ENCODE assay signal across 13 cellular contexts in genomic region chr9:73176450-73176875, GRCh38. TPM values are rescaled to one million over a fixed set of nuclear protein-coding genes. Genes with fewer than 3 reads are reported as not detected.
DNase-seq lines count a peak whose midpoint lies in the region; ATAC-seq, FAIRE-seq and TF ChIP-seq lines count a peak whose summit lies in the region.
"Had no signal": no experiment of that assay in that cellular context is flagged by ENCODE, and none has a peak within 500 bp of the region (broad histone marks: within the 10 kb centered on the region; RNA-seq: fewer than 3 reads in every experiment).

No MANE protein-coding gene starts in this region.

- H3K79me2 ChIP-seq in GM23248 (ENCODE audit: insufficient read depth): no peaks in the 10 kb centered on the region

- H3K9me3 Mint-ChIP-seq in chondrocyte (ENCODE audit: low read depth) (no peaks in the 10 kb centered on the region), glutamatergic neuron (ENCODE audit: unreplicated experiment) (peaks cover 2% of the 10 kb centered on the region)
- no peaks in the 10 kb centered on the region for H3K9me3 Mint-ChIP-seq in activated T-cell treated with anti-CD3 and anti-CD28 coated beads, Interleukin-2, amount 50 U/mL, for 72 hours
- H3K9me3 Mint-ChIP-seq: activated CD8-positive, alpha-beta T cell treated with anti-CD3 and anti-CD28 coated beads for 36 hours had no signal

- H3K9me2 ChIP-seq in GM23248 (ENCODE audit: insufficient read depth): no peaks in the 10 kb centered on the region

- H3K27me3 Mint-ChIP-seq in chondrocyte (ENCODE audit: low read depth) (no peaks in the 10 kb centered on the region), glutamatergic neuron (ENCODE audit: unreplicated experiment) (no peaks in the 10 kb centered on the region)
- H3K27me3 Mint-ChIP-seq in activated T-cell treated with anti-CD3 and anti-CD28 coated beads, Interleukin-2, amount 50 U/mL, for 72 hours (ENCODE audit: low read depth): no peaks in the 10 kb centered on the region
- H3K27me3 Mint-ChIP-seq: activated CD8-positive, alpha-beta T cell treated with anti-CD3 and anti-CD28 coated beads for 36 hours had no signal

- no peaks in the 10 kb centered on the region for H4K20me1 ChIP-seq in GM23248 (ENCODE audit: insufficient read depth)

- peaks cover 25% of the 10 kb centered on the region for H3K4me1 ChIP-seq in GM23248 (ENCODE audit: insufficient read depth)

- H3K36me3 Mint-ChIP-seq in chondrocyte (ENCODE audit: low read depth) (peaks cover under 1% of the 10 kb centered on the region), glutamatergic neuron (ENCODE audit: unreplicated experiment) (no peaks in the 10 kb centered on the region)
- no peaks in the 10 kb centered on the region for H3K36me3 Mint-ChIP-seq in activated T-cell treated with anti-CD3 and anti-CD28 coated beads, Interleukin-2, amount 50 U/mL, for 72 hours (ENCODE audit: insufficient read depth in 2 of 2)

- H3K27ac Mint-ChIP-seq in chondrocyte (ENCODE audit: unreplicated experiment) (peak overlapping the region; percentile 5), glutamatergic neuron (ENCODE audit: unreplicated experiment) (no peak overlapping the region)
- H3K27ac Mint-ChIP-seq in activated T-cell treated with anti-CD3 and anti-CD28 coated beads, Interleukin-2, amount 50 U/mL, for 72 hours: no peak overlapping the region
- H3K27ac Mint-ChIP-seq: activated CD8-positive, alpha-beta T cell treated with anti-CD3 and anti-CD28 coated beads for 36 hours had no signal

- FAIRE-seq in RCC 7860 (lab: Jason Lieb, UNC): peak; percentile 90
- FAIRE-seq: GM12878 had no signal

- H3K4me3 ChIP-seq in GM23248 (no peak overlapping the region), retinal pigment epithelial cell (ENCODE audit: low read length) (no peak overlapping the region), coronary artery (no peak overlapping the region)
- H3K4me3 ChIP-seq: GM12878, skin epidermis had no signal

- peak overlapping the region; percentile 39; the same call in 1 of the 2 replicates for H2AFZ ChIP-seq in GM23248

- no peaks in the 10 kb centered on the region for H3K9me3 ChIP-seq in GM23248 (ENCODE audit: low read depth)

- H3K4me2 ChIP-seq in GM23248 (ENCODE audit: unreplicated experiment): no peak overlapping the region

- peaks cover 48% of the 10 kb centered on the region for H3F3A ChIP-seq in GM23248 (ENCODE audit: insufficient read depth)

- 5 to 8% methylated on average over 4 of the region's 4 CpGs for WGBS in GM23248 (ENCODE audit: low coverage in 1 of 2, low lambda C conversion rate in 2 of 2, missing lambda C conversion rate in 2 of 2), 2 experiments

- no peak overlapping the region for H3K4me3 Mint-ChIP-seq in chondrocyte (ENCODE audit: unreplicated experiment)
- H3K4me3 Mint-ChIP-seq in glutamatergic neuron (ENCODE audit: unreplicated experiment): no peak overlapping the region
- H3K4me3 Mint-ChIP-seq in activated T-cell treated with anti-CD3 and anti-CD28 coated beads, Interleukin-2, amount 50 U/mL, for 72 hours: no peak overlapping the region
- H3K4me3 Mint-ChIP-seq: activated CD8-positive, alpha-beta T cell treated with anti-CD3 and anti-CD28 coated beads for 36 hours had no signal

- H3K9ac ChIP-seq in GM23248: no peak overlapping the region

- TF ChIP-seq CTCF in chondrocyte (IDR thresholded peaks at IDR 0.05) (no peak), retinal pigment epithelial cell (conservative IDR thresholded peaks at IDR 0.05; ENCODE audit: low read depth, low read length) (no peak), coronary artery (IDR thresholded peaks at IDR 0.05) (no peak), glutamatergic neuron (IDR thresholded peaks at IDR 0.05; ENCODE audit: partially characterized antibody, unreplicated experiment) (no peak)

- H3K27ac ChIP-seq in GM23248 (no peak overlapping the region), coronary artery (no peak overlapping the region)

- DNase-seq in GM23248 (peak; percentile 68), RCC 7860 (ENCODE audit: low spot score) (peak; percentile 94), chondrocyte (ENCODE audit: low spot score) (no peak), retinal pigment epithelial cell (ENCODE audit: low read depth) (peak; percentile 91), coronary artery (ENCODE audit: low spot score) (no peak), glutamatergic neuron (no peak)
- DNase-seq in activated T-cell treated with anti-CD3 and anti-CD28 coated beads, Interleukin-2, amount 50 U/mL, for 72 hours: no peak
- DNase-seq: activated CD8-positive, alpha-beta T cell treated with anti-CD3 and anti-CD28 coated beads for 36 hours; NCI-H526; T-helper 1 cell had no signal

- H3K36me3 ChIP-seq in GM23248 (ENCODE audit: low read depth): peaks cover 4% of the 10 kb centered on the region; the same call in 1 of the 2 replicates

- in situ Hi-C loops in GM23248 (cut with MboI): loop anchor here (10.0 to 25.0 kb wide), 2 partner anchors 322 to 1139 kb away; no protein-coding TSS in a partner anchor

- no peak for ATAC-seq in GM19324 (IDR thresholded peaks at IDR 0.05; ENCODE audit: low FRiP score, unreplicated experiment)
- ATAC-seq in activated T-cell treated with anti-CD3 and anti-CD28 coated beads, Interleukin-2, amount 50 U/mL, for 72 hours (replicated peaks in 1 of 2): no peak
- ATAC-seq: activated CD8-positive, alpha-beta T cell treated with anti-CD3 and anti-CD28 coated beads for 36 hours; GM12878 had no signal

- no peaks in the 10 kb centered on the region for H3K27me3 ChIP-seq in GM23248 (replicated peaks; ENCODE audit: insufficient read depth)

- peaks cover 29% of the 10 kb centered on the region for H3K4me1 Mint-ChIP-seq in chondrocyte (ENCODE audit: low read depth)
- H3K4me1 Mint-ChIP-seq in glutamatergic neuron (ENCODE audit: low read depth, unreplicated experiment): peaks cover 9% of the 10 kb centered on the region
- peaks cover 28% of the 10 kb centered on the region for H3K4me1 Mint-ChIP-seq in activated T-cell treated with anti-CD3 and anti-CD28 coated beads, Interleukin-2, amount 50 U/mL, for 72 hours (ENCODE audit: low read depth)

RNA-seq across cellular contexts. Expression of gene ANXA1, which starts 24.8 kb away (rescaled TPM):
- 986 and 1,002 TPM in 2 replicates for total RNA-seq in GM23248 (2014; rRNA removed; shearing (Covaris generic))
- 1,010 and 1,013 TPM in 2 replicates for polyA plus RNA-seq in GM23248 (2016; fragmentation: Nextera tagmentation; extraction: Ambion mirVana)
- total RNA-seq in chondrocyte (294 to 376 TPM (median 369 TPM) in 3 replicates), glutamatergic neuron (ENCODE audit: unreplicated experiment) (not detected)
- 10 to 100 TPM; 16.7 to 51.1 TPM for total RNA-seq in activated T-cell treated with anti-CD3 and anti-CD28 coated beads, Interleukin-2, amount 50 U/mL, for 72 hours

Comparison
In these comparisons a context has a peak if more than half of its experiments do, and no peak if none do; other contexts are left out.
1. DNase-seq: peak in GM23248 (single experiment), RCC 7860 (single experiment) and retinal pigment epithelial cell (single experiment); none in chondrocyte (single experiment), coronary artery (single experiment), glutamatergic neuron (single experiment) and activated T-cell treated with anti-CD3 and anti-CD28 coated beads, Interleukin-2, amount 50 U/mL, for 72 hours (0 of 2).
2. RNA of gene ANXA1, which starts 24.8 kb away (total RNA-seq): 986 to 1,002 TPM in GM23248, 294 to 376 TPM in chondrocyte and 16.7 to 51.1 TPM in activated T-cell treated with anti-CD3 and anti-CD28 coated beads, Interleukin-2, amount 50 U/mL, for 72 hours; not detected in glutamatergic neuron (single experiment); every median in the first group is over 10 times any median in the second.